Comparison of ENCODE assay signal across 24 cellular contexts in genomic region chrX:129938081-129938480, GRCh38. TPM values are rescaled to one million over a fixed set of nuclear protein-coding genes. Genes with fewer than 3 reads are reported as not detected.
DNase-seq lines count a peak whose midpoint lies in the region; ATAC-seq and TF ChIP-seq lines count a peak whose summit lies in the region.
"Had no signal": no experiment of that assay in that cellular context is flagged by ENCODE, and none has a peak within 500 bp of the region (broad histone marks: within the 10 kb centered on the region; RNA-seq: fewer than 3 reads in every experiment).

No MANE protein-coding gene starts in this region.

- peak overlapping the region; percentile 6; the same call in 1 of the 3 replicates for H3K4me3 Mint-ChIP-seq in GM23338
- peak overlapping the region; percentile 51 for H3K4me3 Mint-ChIP-seq in endothelial cell (ENCODE audit: unreplicated experiment)
- H3K4me3 Mint-ChIP-seq: CD4-positive, alpha-beta T cell; HFFc6 had no signal

- ATAC-seq in GM23338 (0 out of 3 replicates have a peak, but pooled peaks have one; percentile 22), GM21390 (IDR thresholded peaks at IDR 0.05; ENCODE audit: unreplicated experiment) (no peak)

- H3K9me3 Mint-ChIP-seq in GM23338: no peaks in the 10 kb centered on the region
- no peaks in the 10 kb centered on the region for H3K9me3 Mint-ChIP-seq in endothelial cell (ENCODE audit: unreplicated experiment)
- H3K9me3 Mint-ChIP-seq: CD4-positive, alpha-beta T cell; HFFc6 had no signal

- intact Hi-C loops in testis (cut with DNase I; ENCODE audit: low total_unique reads): no loop called here

- H3K27ac ChIP-seq in GM23338 (ENCODE audit: low read depth) (no peak overlapping the region), testis (no peak overlapping the region)
- H3K27ac ChIP-seq: BLaER1, PC-9 had no signal

- H3K4me3 ChIP-seq in GM23338 (no peak overlapping the region), testis (no peak overlapping the region)
- H3K4me3 ChIP-seq: BLaER1, PC-9 had no signal

- H3K9me3 ChIP-seq in testis: no peaks in the 10 kb centered on the region
- H3K9me3 ChIP-seq: Caco-2 had no signal

- no peaks in the 10 kb centered on the region for H3K79me2 ChIP-seq in GM23338 (replicated peaks; ENCODE audit: insufficient read depth)

- peak; percentile 22 for DNase-seq in GM23338 (ENCODE audit: low spot score)
- DNase-seq in SW480 (ENCODE audit: low spot score): peak; percentile 36
- no peak for DNase-seq in endothelial cell (ENCODE audit: low spot score)
- DNase-seq in testis: peak; percentile 60
- DNase-seq in GM20000 (ENCODE audit: low spot score): no peak
- no peak for DNase-seq in activated effector memory CD4-positive, alpha-beta T cell treated with Interleukin-2 at 50 U/mL for 16 hours
- DNase-seq: Caco-2; CD4-positive, alpha-beta T cell; GDM1; HFFc6; KBM-7; MM.1S; NCI-H1048; NCI-H1417 treated with DMSO at 0.1 percent for 48 hours; NCI-H187 treated with DMSO at 0.1 percent for 48 hours; NCI-H2107; NCI-H2227 treated with DMSO at 0.1 percent for 48 hours; NCI-H510A; NCI-H748 treated with DMSO at 0.1 percent for 48 hours; PC-9; RPMI8226; SHP77 treated with DMSO at 0.1 percent for 48 hours had no signal

- no peak overlapping the region for H3K4me2 ChIP-seq in GM23338
- H3K4me2 ChIP-seq: BLaER1, PC-9 had no signal

- H4K20me1 ChIP-seq in GM23338 (replicated peaks; ENCODE audit: insufficient read depth): no peaks in the 10 kb centered on the region
- H4K20me1 ChIP-seq: BLaER1 had no signal

- no peaks in the 10 kb centered on the region for H3F3A ChIP-seq in GM23338 (replicated peaks; ENCODE audit: low read depth)

- H3K9me2 ChIP-seq in GM23338 (ENCODE audit: insufficient read depth): no peaks in the 10 kb centered on the region

- H2AFZ ChIP-seq in GM23338: no peak overlapping the region
- H2AFZ ChIP-seq: PC-9 had no signal

- WGBS in testis, 2 donors: 30 to 36% methylated on average over 3 to 4 of the region's 4 CpGs

- peaks cover 80% of the 10 kb centered on the region for H3K27me3 ChIP-seq in GM23338 (ENCODE audit: insufficient read depth)
- H3K27me3 ChIP-seq in testis: no peaks in the 10 kb centered on the region

- H3K36me3 ChIP-seq in GM23338 (ENCODE audit: insufficient read depth) (no peaks in the 10 kb centered on the region), testis (ENCODE audit: low read depth, missing control alignments) (no peaks in the 10 kb centered on the region)
- H3K36me3 ChIP-seq: BLaER1 had no signal

- TF ChIP-seq POLR2A in testis (IDR thresholded peaks at IDR 0.05): no peak

- H3K27me3 Mint-ChIP-seq in GM23338 (ENCODE audit: insufficient read depth, low read depth, poor library complexity) (peaks cover 59% of the 10 kb centered on the region), endothelial cell (ENCODE audit: unreplicated experiment) (peaks cover 6% of the 10 kb centered on the region)
- H3K27me3 Mint-ChIP-seq: CD4-positive, alpha-beta T cell had no signal

- no peak for TF ChIP-seq CTCF in GM23338 (conservative IDR thresholded peaks at IDR 0.05; ENCODE audit: low read depth in 2 of 2)
- TF ChIP-seq CTCF in endothelial cell (IDR thresholded peaks at IDR 0.05; ENCODE audit: unreplicated experiment): no peak
- no peak for TF ChIP-seq CTCF in testis (IDR thresholded peaks at IDR 0.05)
- TF ChIP-seq CTCF in GM20000 (IDR thresholded peaks at IDR 0.05; ENCODE audit: extremely low read depth, missing control alignments): no peak

- H3K27ac Mint-ChIP-seq in GM23338 (no peak overlapping the region), endothelial cell (ENCODE audit: unreplicated experiment) (no peak overlapping the region)
- H3K27ac Mint-ChIP-seq: CD4-positive, alpha-beta T cell; HFFc6 had no signal

- H3K4me1 ChIP-seq in GM23338 (ENCODE audit: insufficient read depth) (no peaks in the 10 kb centered on the region; the same call in 1 of the 2 replicates), testis (no peaks in the 10 kb centered on the region)
- H3K4me1 ChIP-seq: Caco-2 had no signal

- H3K4me1 Mint-ChIP-seq in GM23338 (peaks cover 36% of the 10 kb centered on the region), endothelial cell (ENCODE audit: unreplicated experiment) (peaks cover 10% of the 10 kb centered on the region)

- no peaks in the 10 kb centered on the region for H3K36me3 Mint-ChIP-seq in GM23338 (ENCODE audit: low read depth)
- no peaks in the 10 kb centered on the region for H3K36me3 Mint-ChIP-seq in endothelial cell (ENCODE audit: low read depth, unreplicated experiment)

TF ChIP-seq in GM23338, 12 proteins besides CTCF, POLR2A, EP300 and RAD21:
- TF ChIP-seq REST (IDR thresholded peaks at IDR 0.05; ENCODE audit: unreplicated experiment) (no peak), STAT1 (IDR thresholded peaks at IDR 0.05; ENCODE audit: unreplicated experiment) (no peak), JUNB (IDR thresholded peaks at IDR 0.05; ENCODE audit: unreplicated experiment) (no peak), EZH2phosphoT487 (IDR thresholded peaks at IDR 0.05; ENCODE audit: unreplicated experiment) (no peak), EZH2 (IDR thresholded peaks at IDR 0.05; ENCODE audit: low read depth, unreplicated experiment) (no peak)

RNA-seq across cellular contexts. Expression of gene UTP14A, which starts 32.1 kb away (rescaled TPM):
- 17.8 and 18.5 TPM in 2 replicates for total RNA-seq in GM23338 (2014; rRNA removed; shearing (Covaris generic))
- 14.2 and 14.6 TPM in 2 replicates for polyA plus RNA-seq in GM23338 (2016; fragmentation: Nextera tagmentation; extraction: Ambion mirVana)
- total RNA-seq in endothelial cell (ENCODE audit: unreplicated experiment): 22.1 TPM
- 1 to 10 TPM; 4.5 to 4.8 TPM for total RNA-seq in testis
- polyA plus RNA-seq in testis (ENCODE audit: insufficient read depth, low read depth, low replicate concordance): 4.6 TPM

RNA-seq across cellular contexts. Expression of gene BCORL1, which starts 44.4 kb away (rescaled TPM):
- total RNA-seq in GM23338 (2014; rRNA removed; shearing (Covaris generic)): 2.2 and 2.6 TPM in 2 replicates
- polyA plus RNA-seq in GM23338 (2016; fragmentation: Nextera tagmentation; extraction: Ambion mirVana) (2.3 and 2.7 TPM in 2 replicates), testis (ENCODE audit: insufficient read depth, low read depth, low replicate concordance) (27.7 TPM)
- total RNA-seq in endothelial cell (ENCODE audit: unreplicated experiment) (34.0 TPM), testis (10 to 100 TPM; 32.3 to 33.1 TPM)

Comparison
In these comparisons a context has a peak if more than half of its experiments do, and no peak if none do; other contexts are left out.
1. DNase-seq: peak in GM23338 (single experiment), SW480 (single experiment) and testis (single experiment); none in endothelial cell (single experiment), GM20000 (single experiment) and activated effector memory CD4-positive, alpha-beta T cell treated with Interleukin-2 at 50 U/mL for 16 hours (single experiment).